Comparison of ENCODE assay signal across 21 cellular contexts in genomic region chr4:78155616-78156105, GRCh38.
DNase-seq lines count a peak whose midpoint lies in the region; FAIRE-seq and TF ChIP-seq lines count a peak whose summit lies in the region.
"Had no signal": no experiment of that assay in that cellular context is flagged by ENCODE, and none has a peak within 500 bp of the region (broad histone marks: within the 10 kb centered on the region; RNA-seq: fewer than 3 reads in every experiment).

No MANE protein-coding gene starts in this region.

- no peak overlapping the region for H2BK120ac ChIP-seq in neuronal stem cell (ENCODE audit: low read depth, low read length)

- no peak overlapping the region for H3K4ac ChIP-seq in neuronal stem cell (ENCODE audit: low read length)

- H3K9me3 ChIP-seq in neuronal stem cell (replicated peaks in 1 of 2; ENCODE audit: control insufficient read depth in 2 of 2, insufficient read depth in 1 of 2, low read depth in 1 of 2, low read length in 2 of 2) (peaks cover 0 to 2% of the 10 kb centered on the region in 2 donors), A673 (ENCODE audit: low read depth, low read length, poor library complexity, severe bottlenecking) (no peaks in the 10 kb centered on the region)
- H3K9me3 ChIP-seq: heart left ventricle, thoracic aorta had no signal

- no peak overlapping the region for H2AK5ac ChIP-seq in neuronal stem cell (ENCODE audit: low read depth, low read length)

- H4K8ac ChIP-seq in neuronal stem cell (ENCODE audit: low read depth, low read length): no peak overlapping the region

- no peak overlapping the region for H4K91ac ChIP-seq in neuronal stem cell (ENCODE audit: low read depth, low read length, poor library complexity)

- H2BK15ac ChIP-seq in neuronal stem cell (ENCODE audit: low read length): no peak overlapping the region

- H3K9ac ChIP-seq in neuronal stem cell (ENCODE audit: low read depth, low read length, poor library complexity): no peak overlapping the region
- H3K9ac ChIP-seq: GM23248 had no signal

- H3K79me1 ChIP-seq in neuronal stem cell (ENCODE audit: low read depth, low read length): no peaks in the 10 kb centered on the region

- H3K23ac ChIP-seq in neuronal stem cell (ENCODE audit: low read depth, low read length, poor library complexity): no peak overlapping the region

- FAIRE-seq in D721Med (lab: Jason Lieb, UNC): no peak
- FAIRE-seq: islet of Langerhans had no signal

- no peak overlapping the region for H3K18ac ChIP-seq in neuronal stem cell (ENCODE audit: low read length)

- BruUV-seq in A673 (replicated peaks; lab: Mats Ljungman, UMichigan): no TSS peak

- no CpG with 5 or more reads among the region's 6 CpGs for WGBS in neuronal stem cell (ENCODE audit: extremely low coverage in 2 of 2, insufficient read length in 2 of 2, insufficient replicate concordance in 1 of 2), 2 donors

- peaks cover 13% of the 10 kb centered on the region for H3K36me3 Mint-ChIP-seq in progenitor cell of endocrine pancreas (ENCODE audit: insufficient read depth)
- H3K36me3 Mint-ChIP-seq: activated naive CD4-positive, alpha-beta T cell treated with anti-CD3 and anti-CD28 coated beads, Interleukin-2, amount 50 U/mL, for 72 hours; naive thymus-derived CD8-positive, alpha-beta T cell had no signal

- CTCF ChIA-PET in A673 (lab: Charles Lee): no interaction called here

- H3K27me3 ChIP-seq in neuronal stem cell (ENCODE audit: control insufficient read depth in 3 of 3, insufficient read depth in 3 of 3, low read depth in 1 of 3, low read length in 3 of 3) (no peaks in the 10 kb centered on the region), A673 (replicated peaks; ENCODE audit: insufficient read depth, low read depth, low read length, poor library complexity) (no peaks in the 10 kb centered on the region)
- H3K27me3 ChIP-seq: cardiac muscle cell, heart left ventricle had no signal

- H3K27ac ChIP-seq in neuronal stem cell (replicated peaks; ENCODE audit: low read length): no peak overlapping the region
- no peak overlapping the region for H3K27ac ChIP-seq in A673 (ENCODE audit: low read depth, low read length, poor library complexity, severe bottlenecking)
- H3K27ac ChIP-seq: cardiac muscle cell, GM23248, heart left ventricle, thoracic aorta, WERI-Rb-1 had no signal

- POLR2A ChIA-PET in A673 (lab: Charles Lee; ENCODE audit: low non-redundant PET): no interaction called here

- H3K27ac Mint-ChIP-seq in progenitor cell of endocrine pancreas: peak overlapping the region; percentile 72
- H3K27ac Mint-ChIP-seq: activated CD4-positive, alpha-beta memory T cell treated with anti-CD3 and anti-CD28 coated beads, Interleukin-2, amount 10 ng/mL, durations not matched to agents 7 days and 5 days; activated naive CD4-positive, alpha-beta T cell treated with anti-CD3 and anti-CD28 coated beads, Interleukin-2, amount 50 U/mL, for 72 hours; naive thymus-derived CD8-positive, alpha-beta T cell had no signal

- H2AFZ ChIP-seq in neuronal stem cell (ENCODE audit: low read length): no peak overlapping the region
- H2AFZ ChIP-seq: GM23248 had no signal

- H3K27me3 Mint-ChIP-seq in progenitor cell of endocrine pancreas: no peaks in the 10 kb centered on the region

- H3K36me3 ChIP-seq in neuronal stem cell (replicated peaks in 1 of 2; ENCODE audit: control insufficient read depth in 2 of 2, insufficient read depth in 2 of 2, low read length in 2 of 2) (no peaks in the 10 kb centered on the region), A673 (ENCODE audit: insufficient read depth, low read length, poor library complexity, severe bottlenecking) (no peaks in the 10 kb centered on the region)
- H3K36me3 ChIP-seq: cardiac muscle cell, heart left ventricle, thoracic aorta, WERI-Rb-1 had no signal

- peaks cover 62% of the 10 kb centered on the region for H3K4me1 Mint-ChIP-seq in progenitor cell of endocrine pancreas (ENCODE audit: low read depth)
- H3K4me1 Mint-ChIP-seq: activated CD4-positive, alpha-beta memory T cell treated with anti-CD3 and anti-CD28 coated beads, Interleukin-2, amount 10 ng/mL, durations not matched to agents 7 days and 5 days; naive thymus-derived CD8-positive, alpha-beta T cell had no signal

- H3K4me3 ChIP-seq in neuronal stem cell (ENCODE audit: low read length in 2 of 2): no peak overlapping the region
- H3K4me3 ChIP-seq in A673 (ENCODE audit: low read depth, low read length, poor library complexity, severe bottlenecking): no peak overlapping the region
- H3K4me3 ChIP-seq: cardiac muscle cell, GM23248, heart left ventricle, thoracic aorta had no signal

- H3K4me1 ChIP-seq in neuronal stem cell (ENCODE audit: control insufficient read depth in 2 of 2, insufficient read depth in 1 of 2, low read depth in 1 of 2, low read length in 2 of 2) (no peaks in the 10 kb centered on the region), A673 (ENCODE audit: insufficient read depth, low read length, poor library complexity, severe bottlenecking) (no peaks in the 10 kb centered on the region)

- DNase-seq in H4 (ENCODE audit: low spot score) (peak; percentile 11), NCI-H774 (lab: John Stamatoyannopoulos, UW) (peak; percentile 8), fibroblast of gingiva (ENCODE audit: low read depth) (peak; percentile 46), progenitor cell of endocrine pancreas (ENCODE audit: low spot score, unreplicated experiment) (no peak), neuronal stem cell (ENCODE audit: low spot score) (no peak), A673 (ENCODE audit: low spot score) (no peak), D721Med (ENCODE audit: insufficient read length, low spot score) (no peak)
- DNase-seq in stimulated activated CD4-positive, alpha-beta T cell treated with anti-CD3 and anti-CD28 coated beads, Interleukin-2, amount 100 ng/mL, for 24 hours: no peak
- DNase-seq: activated CD4-positive, alpha-beta memory T cell treated with anti-CD3 and anti-CD28 coated beads, Interleukin-2, amount 10 ng/mL, durations not matched to agents 7 days and 5 days; activated T-cell treated with anti-CD3 and anti-CD28 coated beads, Interleukin-2, amount 50 U/mL, for 4 hours; GM23248; heart left ventricle; IMR-90; naive thymus-derived CD8-positive, alpha-beta T cell; NCI-H1694 treated with DMSO at 0.1 percent for 48 hours; NCI-H446 treated with DMSO at 0.1 percent for 48 hours; WERI-Rb-1 had no signal

- peak overlapping the region; percentile 1 for H3K4me3 Mint-ChIP-seq in progenitor cell of endocrine pancreas (ENCODE audit: low read depth)
- H3K4me3 Mint-ChIP-seq: activated CD4-positive, alpha-beta memory T cell treated with anti-CD3 and anti-CD28 coated beads, Interleukin-2, amount 10 ng/mL, durations not matched to agents 7 days and 5 days; activated T-cell treated with anti-CD3 and anti-CD28 coated beads, Interleukin-2, amount 50 U/mL, for 4 hours; naive thymus-derived CD8-positive, alpha-beta T cell had no signal

- H2BK5ac ChIP-seq in neuronal stem cell (ENCODE audit: low read length): no peak overlapping the region

- no peak for TF ChIP-seq CTCF in progenitor cell of endocrine pancreas (IDR thresholded peaks at IDR 0.05; ENCODE audit: unreplicated experiment)
- no peak for TF ChIP-seq CTCF in A673 (conservative IDR thresholded peaks at IDR 0.05; ENCODE audit: low read depth, low read length)
- no peak for TF ChIP-seq CTCF in D721Med (IDR thresholded peaks at IDR 0.05; ENCODE audit: insufficient read depth, missing control alignments)

- no peak overlapping the region for H3K14ac ChIP-seq in neuronal stem cell (ENCODE audit: low read length)

- no peak overlapping the region for H2BK12ac ChIP-seq in neuronal stem cell (ENCODE audit: low read length)

- no peak overlapping the region for H3K4me2 ChIP-seq in neuronal stem cell (ENCODE audit: insufficient read depth, low read length, poor library complexity, severe bottlenecking)

- peaks cover 14% of the 10 kb centered on the region for H3K9me3 Mint-ChIP-seq in progenitor cell of endocrine pancreas (ENCODE audit: low read depth)
- H3K9me3 Mint-ChIP-seq: activated CD4-positive, alpha-beta memory T cell treated with anti-CD3 and anti-CD28 coated beads, Interleukin-2, amount 10 ng/mL, durations not matched to agents 7 days and 5 days; activated naive CD4-positive, alpha-beta T cell treated with anti-CD3 and anti-CD28 coated beads, Interleukin-2, amount 50 U/mL, for 72 hours; activated T-cell treated with anti-CD3 and anti-CD28 coated beads, Interleukin-2, amount 50 U/mL, for 4 hours had no signal

- intact Hi-C loops in A673 (cut with micrococcal nuclease; ENCODE audit: unreplicated experiment): no loop called here

Comparison
In these comparisons a context has a peak if more than half of its experiments do, and no peak if none do; other contexts are left out.
1. DNase-seq: peak in H4 (single experiment), NCI-H774 (single experiment) and fibroblast of gingiva (single experiment); none in progenitor cell of endocrine pancreas (single experiment), stimulated activated CD4-positive, alpha-beta T cell treated with anti-CD3 and anti-CD28 coated beads, Interleukin-2, amount 100 ng/mL, for 24 hours (0 of 2), neuronal stem cell (single experiment), A673 (single experiment) and D721Med (single experiment).